8 cellular contexts compared by ENCODE assay signal in the genomic region with DNA sequence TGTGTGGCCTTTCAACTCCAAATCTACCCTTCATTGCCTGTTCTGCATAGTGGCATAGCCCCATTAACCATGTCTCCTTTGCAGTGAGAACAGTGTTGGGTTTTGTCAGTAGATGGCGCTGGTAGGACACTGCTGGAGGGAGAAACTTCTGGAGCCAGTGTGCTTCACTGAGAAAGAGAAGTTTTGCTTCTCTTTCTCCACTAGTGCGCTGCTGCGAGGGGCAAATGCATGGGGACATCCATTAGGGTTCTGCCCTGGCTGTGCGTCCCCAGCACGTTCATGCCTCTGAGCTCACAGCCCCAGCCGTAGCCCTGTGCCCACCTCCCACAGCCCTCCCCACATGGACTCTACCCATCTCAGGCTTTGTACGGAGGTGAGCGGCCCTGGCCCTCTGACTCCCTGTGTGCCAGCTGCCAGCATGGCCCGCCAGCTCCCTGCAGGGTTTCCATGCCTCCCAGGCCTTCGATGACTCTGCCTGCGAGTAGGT. TPM values are rescaled to one million over a fixed set of nuclear protein-coding genes. Genes with fewer than 3 reads are reported as not detected.
DNase-seq lines count a peak whose midpoint lies in the region; ATAC-seq and TF ChIP-seq lines count a peak whose summit lies in the region.

No MANE protein-coding gene starts in this region.

- H3K36me3 Mint-ChIP-seq in glutamatergic neuron (ENCODE audit: unreplicated experiment), result no peaks in the 10 kb centered on the region

- no peak overlapping the region for H3K9ac ChIP-seq in SK-N-MC (ENCODE audit: insufficient read length)

- 33% methylated on average over 11 of the region's 11 CpGs for WGBS in prostate gland

- no peaks in the 10 kb centered on the region for H3K4me1 Mint-ChIP-seq in glutamatergic neuron (ENCODE audit: low read depth, unreplicated experiment)

- no peak overlapping the region for H3K4me3 Mint-ChIP-seq in glutamatergic neuron (ENCODE audit: unreplicated experiment)

- H3K27ac ChIP-seq in SK-N-MC (no peak overlapping the region), prostate gland (no peak overlapping the region), vagina (no peak overlapping the region)

- TF ChIP-seq POLR2A in prostate gland (IDR thresholded peaks at IDR 0.05) (no peak), vagina (IDR thresholded peaks at IDR 0.05) (no peak)

- no peak for ATAC-seq in GM21447 (IDR thresholded peaks at IDR 0.05; ENCODE audit: unreplicated experiment)

- peaks cover 2% of the 10 kb centered on the region for H3K27me3 Mint-ChIP-seq in glutamatergic neuron (ENCODE audit: unreplicated experiment)

- H3K27me3 ChIP-seq in prostate gland (replicated peaks; ENCODE audit: insufficient read depth) (no peaks in the 10 kb centered on the region), vagina (no peaks in the 10 kb centered on the region)

- H3K4me1 ChIP-seq in prostate gland (replicated peaks), result no peaks in the 10 kb centered on the region
- H3K4me1 ChIP-seq in vagina, result no peaks in the 10 kb centered on the region

- no peak overlapping the region for H3K4me3 ChIP-seq in SK-N-MC
- no peak overlapping the region for H3K4me3 ChIP-seq in prostate gland
- H3K4me3 ChIP-seq in vagina, result no peak overlapping the region

- no peak overlapping the region for H3K27ac Mint-ChIP-seq in glutamatergic neuron (ENCODE audit: unreplicated experiment)

- H3K9me3 ChIP-seq in SK-N-MC (ENCODE audit: low read depth, low read length) (no peaks in the 10 kb centered on the region), prostate gland (no peaks in the 10 kb centered on the region), vagina (no peaks in the 10 kb centered on the region)

- DNase-seq in GM04504 (ENCODE audit: low read depth) (peak; percentile 37), MV-4-11 (lab: John Stamatoyannopoulos, UW) (peak; percentile 75), SK-N-MC (ENCODE audit: low read depth, low spot score) (peak; percentile 39), glutamatergic neuron (peak; percentile 72), prostate gland (ENCODE audit: low spot score) (peak; percentile 59), vagina (ENCODE audit: extremely low spot score in 2 of 2) (no peak)
- peak; percentile 71 for DNase-seq in activated naive CD4-positive, alpha-beta T cell treated with Interleukin-2 at 50 U/mL for 16 hours

- no peaks in the 10 kb centered on the region for H3K36me3 ChIP-seq in SK-N-MC (ENCODE audit: insufficient read depth, low read length)
- no peaks in the 10 kb centered on the region for H3K36me3 ChIP-seq in prostate gland
- no peaks in the 10 kb centered on the region for H3K36me3 ChIP-seq in vagina

- intact Hi-C loops in prostate gland (cut with DNase I), result loop anchor here (5.0 kb wide), 2 partner anchors 240 to 340 kb away; no protein-coding TSS in a partner anchor
- intact Hi-C loops in vagina (cut with DNase I), result loop anchor here (10.0 kb wide), 1 partner anchor 232 kb away; no protein-coding TSS in a partner anchor

- TF ChIP-seq CTCF in glutamatergic neuron (IDR thresholded peaks at IDR 0.05; ENCODE audit: partially characterized antibody, unreplicated experiment) (peak; percentile 64), prostate gland (IDR thresholded peaks at IDR 0.05) (peak in 3 of 4 experiments; percentile 51 to 73 (median 68)), vagina (IDR thresholded peaks at IDR 0.05) (peak; percentile 17 to 53 (median 50))

- H3K9me3 Mint-ChIP-seq in glutamatergic neuron (ENCODE audit: unreplicated experiment), result no peaks in the 10 kb centered on the region

RNA-seq across cellular contexts. Expression of a gene that starts 53.1 kb away (rescaled TPM):
- 126 TPM for total RNA-seq in glutamatergic neuron (ENCODE audit: unreplicated experiment)
- 10 to 100 TPM in 1 of 2 donors, 1 to 10 TPM in 1; 3.0 to 10.5 TPM for total RNA-seq in prostate gland
- total RNA-seq in vagina, result 4.7 TPM

Comparison
In these comparisons a context has a peak if more than half of its experiments do, and no peak if none do; other contexts are left out.
1. DNase-seq: peak in GM04504 (single experiment), MV-4-11 (single experiment), SK-N-MC (single experiment), activated naive CD4-positive, alpha-beta T cell treated with Interleukin-2 at 50 U/mL for 16 hours (single experiment), glutamatergic neuron (single experiment) and prostate gland (single experiment); none in vagina (0 of 2).
2. RNA of a gene that starts 53.1 kb away (total RNA-seq): 126 TPM in glutamatergic neuron (single experiment); 3.0 to 10.5 TPM in prostate gland and 4.7 TPM in vagina (single experiment); every median in the first group is over 10 times any median in the second.
3. Peak in every context shown above with its lines, with median percentiles within 50 percentile points of each other: CTCF ChIP-seq.